17 cellular contexts compared by ENCODE assay signal in the genomic region with DNA sequence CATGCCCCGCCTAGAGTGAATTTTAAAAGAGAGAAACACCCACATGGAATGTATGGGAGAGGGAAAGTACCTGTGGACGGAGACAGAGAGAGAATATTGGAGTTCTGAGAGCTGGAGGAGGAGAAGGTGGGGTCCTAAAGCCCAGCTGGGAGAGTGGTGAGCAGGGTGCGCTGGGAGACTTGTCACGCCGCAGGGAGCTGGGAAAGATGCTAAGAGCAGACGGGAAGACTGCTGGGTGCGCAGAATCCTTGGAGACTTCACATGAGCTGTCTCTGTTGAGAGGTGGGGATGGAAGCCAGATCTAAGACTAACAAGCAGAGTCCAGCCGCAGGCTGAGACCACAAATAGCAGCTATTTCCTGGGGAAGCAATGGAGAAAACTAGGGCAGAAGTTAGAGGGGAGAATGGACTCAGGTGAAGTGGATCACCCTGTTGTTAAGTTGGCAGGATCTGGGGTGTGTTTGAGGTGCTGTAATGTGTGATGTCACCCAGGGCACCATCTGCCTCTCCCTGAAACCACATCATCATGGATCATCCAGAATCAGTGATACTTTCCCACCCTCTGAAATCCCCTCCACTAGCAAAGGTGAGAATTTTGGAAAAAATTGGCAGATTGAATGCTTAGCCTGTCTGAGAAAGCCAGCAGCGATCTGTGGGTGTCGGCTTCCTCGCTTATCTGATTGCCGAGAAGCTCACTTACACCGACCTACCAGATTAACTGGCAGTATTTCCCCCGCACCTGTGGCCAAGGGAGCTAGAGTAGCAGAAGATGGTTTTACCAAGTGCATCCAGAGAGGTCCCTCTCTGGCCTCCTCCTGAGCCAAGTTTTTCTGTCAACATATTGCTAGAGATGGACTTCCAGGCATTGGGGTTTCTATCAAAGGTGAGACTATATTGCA.
DNase-seq lines count a peak whose midpoint lies in the region; ATAC-seq and TF ChIP-seq lines count a peak whose summit lies in the region.
"Had no signal": no experiment of that assay in that cellular context is flagged by ENCODE, and none has a peak within 500 bp of the region (broad histone marks: within the 10 kb centered on the region; RNA-seq: fewer than 3 reads in every experiment).

No MANE protein-coding gene starts in this region.

- no peaks in the 10 kb centered on the region for H3K27me3 Mint-ChIP-seq in activated CD4-positive, alpha-beta T cell treated with anti-CD3 and anti-CD28 coated beads, Interleukin-2, amount 10 ng/mL, durations not matched to agents 24 days and 14 days
- no peaks in the 10 kb centered on the region for H3K27me3 Mint-ChIP-seq in IgD-negative memory B cell
- H3K27me3 Mint-ChIP-seq in activated naive CD8-positive, alpha-beta T cell = no peaks in the 10 kb centered on the region

- intact Hi-C loops in activated CD4-positive, alpha-beta T cell treated with anti-CD3 and anti-CD28 coated beads, Interleukin-2, amount 10 ng/mL, durations not matched to agents 24 days and 14 days (cut with micrococcal nuclease) = loop anchor here (1.0 to 2.0 kb wide), 6 partner anchors 18 to 173 kb away; no protein-coding TSS in a partner anchor

- H3K9me3 ChIP-seq in parathyroid adenoma (ENCODE audit: control insufficient read depth, low read length) = no peaks in the 10 kb centered on the region
- H3K9me3 ChIP-seq: thyroid gland had no signal

- TF ChIP-seq CTCF in parathyroid adenoma (IDR thresholded peaks at IDR 0.05) = no peak

- no peak overlapping the region for H2AFZ ChIP-seq in parathyroid adenoma
- H2AFZ ChIP-seq: hepatocyte had no signal

- peak overlapping the region; percentile 30 for H3K4me3 Mint-ChIP-seq in activated CD4-positive, alpha-beta T cell treated with anti-CD3 and anti-CD28 coated beads, Interleukin-2, amount 10 ng/mL, durations not matched to agents 24 days and 14 days
- no peak overlapping the region for H3K4me3 Mint-ChIP-seq in IgD-negative memory B cell
- H3K4me3 Mint-ChIP-seq in activated naive CD8-positive, alpha-beta T cell = no peak overlapping the region
- H3K4me3 Mint-ChIP-seq: neural crest cell had no signal

- no peaks in the 10 kb centered on the region for H3K36me3 ChIP-seq in parathyroid adenoma (ENCODE audit: control insufficient read depth, insufficient read depth, low read length)

- peak; percentile 64 for DNase-seq in activated CD4-positive, alpha-beta T cell treated with anti-CD3 and anti-CD28 coated beads, Interleukin-2, amount 10 ng/mL, durations not matched to agents 24 days and 14 days
- no peak for DNase-seq in activated CD4-positive, alpha-beta T cell treated with anti-CD3 and anti-CD28 coated beads, Interleukin-2, amount 50 U/mL, for 4 hours
- DNase-seq in NOMO-1 treated with dmso at 0.1 percent for 144 hours (lab: John Stamatoyannopoulos, UW; ENCODE audit: unreplicated experiment) (no peak), NCI-H748 treated with DMSO at 0.1 percent for 48 hours (lab: John Stamatoyannopoulos, UW) (no peak)
- DNase-seq: C1 segment of cervical spinal cord; DMS53; effector CD8-positive, alpha-beta T cell; kidney glomerular epithelial cell; NCI-H524; retina; thyroid gland had no signal

- peak overlapping the region; percentile 50 for H3K27ac Mint-ChIP-seq in activated CD4-positive, alpha-beta T cell treated with anti-CD3 and anti-CD28 coated beads, Interleukin-2, amount 10 ng/mL, durations not matched to agents 24 days and 14 days
- H3K27ac Mint-ChIP-seq in IgD-negative memory B cell = peak overlapping the region; percentile 26 to 72 (median 30)
- H3K27ac Mint-ChIP-seq in activated naive CD8-positive, alpha-beta T cell = peak overlapping the region; percentile 41

- peaks cover 13% of the 10 kb centered on the region for H3K9me3 Mint-ChIP-seq in activated CD4-positive, alpha-beta T cell treated with anti-CD3 and anti-CD28 coated beads, Interleukin-2, amount 10 ng/mL, durations not matched to agents 24 days and 14 days
- no peaks in the 10 kb centered on the region for H3K9me3 Mint-ChIP-seq in IgD-negative memory B cell
- no peaks in the 10 kb centered on the region for H3K9me3 Mint-ChIP-seq in activated naive CD8-positive, alpha-beta T cell (ENCODE audit: low read depth)

- H3K4me3 ChIP-seq in parathyroid adenoma (ENCODE audit: low read depth, low read length) = no peak overlapping the region
- H3K4me3 ChIP-seq: hepatocyte, thyroid gland had no signal

- peaks cover 53% of the 10 kb centered on the region for H3K4me1 Mint-ChIP-seq in activated CD4-positive, alpha-beta T cell treated with anti-CD3 and anti-CD28 coated beads, Interleukin-2, amount 10 ng/mL, durations not matched to agents 24 days and 14 days
- no peaks in the 10 kb centered on the region for H3K4me1 Mint-ChIP-seq in IgD-negative memory B cell
- H3K4me1 Mint-ChIP-seq in activated naive CD8-positive, alpha-beta T cell (ENCODE audit: low read depth) = peaks cover 25% of the 10 kb centered on the region
- H3K4me1 Mint-ChIP-seq: neural crest cell had no signal

- no peaks in the 10 kb centered on the region for H3K27me3 ChIP-seq in parathyroid adenoma (ENCODE audit: control insufficient read depth, insufficient read depth, low read length)
- H3K27me3 ChIP-seq: hepatocyte, thyroid gland had no signal

- H3K27ac ChIP-seq in parathyroid adenoma = peak overlapping the region; percentile 34
- H3K27ac ChIP-seq: hepatocyte, thyroid gland had no signal

- H3K36me3 Mint-ChIP-seq in activated CD4-positive, alpha-beta T cell treated with anti-CD3 and anti-CD28 coated beads, Interleukin-2, amount 10 ng/mL, durations not matched to agents 24 days and 14 days (ENCODE audit: low read depth) = peaks cover 85% of the 10 kb centered on the region
- H3K36me3 Mint-ChIP-seq in IgD-negative memory B cell = peaks cover 24% of the 10 kb centered on the region
- peaks cover 45% of the 10 kb centered on the region for H3K36me3 Mint-ChIP-seq in activated naive CD8-positive, alpha-beta T cell

- no peak overlapping the region for H3K9ac ChIP-seq in parathyroid adenoma

- H3K4me1 ChIP-seq in parathyroid adenoma = peaks cover 27% of the 10 kb centered on the region

- peak overlapping the region; percentile 27 for H3K4me2 ChIP-seq in parathyroid adenoma (ENCODE audit: low read length)
- H3K4me2 ChIP-seq: hepatocyte had no signal

- ATAC-seq in HG03457 (IDR thresholded peaks at IDR 0.05; ENCODE audit: unreplicated experiment) = no peak

- no peaks in the 10 kb centered on the region for H3K79me2 ChIP-seq in parathyroid adenoma
- H3K79me2 ChIP-seq: hepatocyte had no signal
